ENCODE assay signal across 8 cellular contexts in genomic region chr11:45252134-45252856, GRCh38. TPM values are rescaled to one million over a fixed set of nuclear protein-coding genes. Genes with fewer than 3 reads are reported as not detected.
DNase-seq lines count a peak whose midpoint lies in the region; TF ChIP-seq lines count a peak whose summit lies in the region.

No MANE protein-coding gene starts in this region.

- H3K27me3 ChIP-seq in ascending aorta, result no peaks in the 10 kb centered on the region
- H3K27me3 ChIP-seq in testis, result no peaks in the 10 kb centered on the region

- intact Hi-C loops in ascending aorta (cut with DNase I) (loop anchor here (5.0 kb wide), 1 partner anchor 80 kb away; no protein-coding TSS in a partner anchor), testis (cut with DNase I; ENCODE audit: low total_unique reads) (no loop called here)

- CTCF ChIA-PET in AG04449 (lab: Yijun Ruan, JAX), result interaction anchor here (0.6 to 3.1 kb wide), 22 partner anchors 11 to 325 kb away, joined by 3 to 37 read pairs (median 4); no protein-coding TSS in a partner anchor

- 55 to 77% methylated on average over 8 to 22 of the region's 22 CpGs for WGBS in testis, 2 donors

- DNase-seq in AG04449 (ENCODE audit: low read depth, low spot score) (no peak), GM13977 (ENCODE audit: low spot score) (peak; percentile 55), NCI-H69 (lab: John Stamatoyannopoulos, UW) (peak; percentile 37), ascending aorta (ENCODE audit: low spot score in 2 of 2) (no peak), kidney tubule cell (ENCODE audit: low spot score) (peak; percentile 75), testis (peak; percentile 63), medulla oblongata (ENCODE audit: extremely low spot score) (no peak), NCI-H446 (lab: John Stamatoyannopoulos, UW) (no peak)

- TF ChIP-seq POLR2A in testis (IDR thresholded peaks at IDR 0.05), result no peak

- H3K4me1 ChIP-seq in ascending aorta, result no peaks in the 10 kb centered on the region
- no peaks in the 10 kb centered on the region for H3K4me1 ChIP-seq in testis

- H3K9me3 ChIP-seq in ascending aorta (no peaks in the 10 kb centered on the region), testis (no peaks in the 10 kb centered on the region)

- peak; percentile 93 for TF ChIP-seq CTCF in AG04449 (IDR thresholded peaks at IDR 0.05; ENCODE audit: insufficient read depth, low read length, missing control alignments)
- TF ChIP-seq CTCF in GM13977 (IDR thresholded peaks at IDR 0.05; ENCODE audit: extremely low read depth, insufficient read depth, missing control alignments), result peak; percentile 52
- TF ChIP-seq CTCF in ascending aorta (IDR thresholded peaks at IDR 0.05), result peak; percentile 39 to 49 (median 44)
- TF ChIP-seq CTCF in testis (IDR thresholded peaks at IDR 0.05), result peak in 2 of 3 experiments; percentile 12 to 41

- H3K4me3 ChIP-seq in AG04449 (ENCODE audit: low read depth, low read length) (no peak overlapping the region), ascending aorta (no peak overlapping the region), testis (no peak overlapping the region)

- POLR2A ChIA-PET in AG04449 (lab: Yijun Ruan, JAX), result no interaction called here

- H3K27ac ChIP-seq in ascending aorta, result no peak overlapping the region
- H3K27ac ChIP-seq in testis, result no peak overlapping the region

- H3K36me3 ChIP-seq in ascending aorta, result no peaks in the 10 kb centered on the region
- no peaks in the 10 kb centered on the region for H3K36me3 ChIP-seq in testis (ENCODE audit: low read depth, missing control alignments)

- in situ Hi-C loops in GM13977 (cut with MboI; ENCODE audit: low pct_unique_long_range_greater_than_20kb, low sequenced_read_pairs, unreplicated experiment), result no loop called here

RNA-seq across cellular contexts. Expression of gene SYT13, which starts 33.8 kb away (rescaled TPM):
- total RNA-seq in ascending aorta, result not detected
- total RNA-seq in testis, result 1 to 10 TPM in 1 of 2 donors, under 1 TPM in 1; 0.68 to 1.4 TPM
- 3.3 TPM for polyA plus RNA-seq in testis (ENCODE audit: insufficient read depth, low read depth, low replicate concordance)

Comparison
In these comparisons a context has a peak if more than half of its experiments do, and no peak if none do; other contexts are left out.
1. DNase-seq: peak in GM13977 (single experiment), NCI-H69 (single experiment), kidney tubule cell (single experiment) and testis (single experiment); none in AG04449 (single experiment), ascending aorta (0 of 2), medulla oblongata (single experiment) and NCI-H446 (0 of 2).
2. CTCF ChIP-seq: peak in every context shown above with its lines; median percentile 93 in AG04449; 52 in GM13977; 44 in ascending aorta; 26 in testis.